ENCODE assay signal across 8 cellular contexts in genomic region chr2:675982-676646, GRCh38. TPM values are rescaled to one million over a fixed set of nuclear protein-coding genes. Genes with fewer than 3 reads are reported as not detected.
DNase-seq lines count a peak whose midpoint lies in the region; ATAC-seq and TF ChIP-seq lines count a peak whose summit lies in the region.

No MANE protein-coding gene starts in this region.

- peak overlapping the region; percentile 90 for H3K27ac Mint-ChIP-seq in Calu3 (ENCODE audit: unreplicated experiment)

- DNase-seq in Calu3 (peak; percentile 52), OCI-M1 (lab: John Stamatoyannopoulos, UW) (peak; percentile 67), body of pancreas (peak in 3 of 4 donors; percentile 45 to 59 (median 59)), iPS-NIHi11 (ENCODE audit: low spot score) (peak; percentile 75), spleen (no peak), DMS53 (lab: John Stamatoyannopoulos, UW) (no peak)

- peaks cover 21% of the 10 kb centered on the region for H3K4me1 ChIP-seq in body of pancreas
- peaks cover 2 to 55% (median 40%) of the 10 kb centered on the region in 6 donors for H3K4me1 ChIP-seq in spleen

- peaks cover 28% of the 10 kb centered on the region for H3K36me3 Mint-ChIP-seq in Calu3 (ENCODE audit: insufficient read depth, unreplicated experiment)

- peak; percentile 24 for ATAC-seq in GM19452 (IDR thresholded peaks at IDR 0.05; ENCODE audit: unreplicated experiment)
- ATAC-seq in HG03457 (IDR thresholded peaks at IDR 0.05; ENCODE audit: unreplicated experiment): peak; percentile 23
- ATAC-seq in body of pancreas: no peak

- peak overlapping the region; percentile 68 to 100 (median 96) for H3K27ac ChIP-seq in body of pancreas
- peak overlapping the region in 7 of 8 donors; percentile 96 to 99 (median 98) for H3K27ac ChIP-seq in spleen

- intact Hi-C loops in Calu3 (cut with micrococcal nuclease; ENCODE audit: unreplicated experiment) (no loop called here), body of pancreas (cut with DNase I) (no loop called here), spleen (cut with DNase I; ENCODE audit: low total_unique reads) (no loop called here)

- TF ChIP-seq CTCF in Calu3 (IDR thresholded peaks at IDR 0.05; ENCODE audit: unreplicated experiment): no peak
- TF ChIP-seq CTCF in body of pancreas (IDR thresholded peaks at IDR 0.05): peak in 3 of 7 experiments; percentile 5 to 29 (median 27)
- peak in 1 of 11 experiments; percentile 16 for TF ChIP-seq CTCF in spleen (IDR thresholded peaks at IDR 0.05 in 8 of 11, conservative IDR thresholded peaks at IDR 0.05 in 3 of 11)

- H3K36me3 ChIP-seq in body of pancreas (replicated peaks in 1 of 2; ENCODE audit: insufficient read depth in 1 of 2, low read depth in 2 of 2): peaks cover 0 to 7% of the 10 kb centered on the region in 2 donors
- peaks cover 0 to 42% (median 19%) of the 10 kb centered on the region in 6 donors for H3K36me3 ChIP-seq in spleen

- CTCF ChIA-PET in Calu3 (lab: Charles Lee): interaction anchor here (1.0 to 1.1 kb wide), 3 partner anchors 9 to 875 kb away, joined by 3 to 6 read pairs (median 3); no protein-coding TSS in a partner anchor

- H3K27me3 Mint-ChIP-seq in Calu3 (ENCODE audit: unreplicated experiment): no peaks in the 10 kb centered on the region

- H3K4me1 Mint-ChIP-seq in Calu3 (ENCODE audit: low read depth, unreplicated experiment): peaks cover 20% of the 10 kb centered on the region

- H3K9me3 ChIP-seq in body of pancreas (no peaks in the 10 kb centered on the region), spleen (no peaks in the 10 kb centered on the region)

- H3K9me3 Mint-ChIP-seq in Calu3 (ENCODE audit: low read depth, unreplicated experiment): peaks cover under 1% of the 10 kb centered on the region

- H3K4me3 ChIP-seq in body of pancreas (peak overlapping the region in 1 of 2 donors; percentile 19), spleen (peak overlapping the region; percentile 45 to 85 (median 60))

- no TSS peak for BruUV-seq in Calu3 (replicated peaks; lab: Mats Ljungman, UMichigan)

- H3K27me3 ChIP-seq in body of pancreas (no peaks in the 10 kb centered on the region), spleen (replicated peaks in 1 of 7) (no peaks in the 10 kb centered on the region)

- peak overlapping the region; percentile 98 for H3K4me3 Mint-ChIP-seq in Calu3 (ENCODE audit: low read depth, unreplicated experiment)

- TF ChIP-seq POLR2A in body of pancreas (IDR thresholded peaks at IDR 0.05) (no peak), spleen (IDR thresholded peaks at IDR 0.05) (no peak)

- WGBS in body of pancreas, 2 donors: 12 to 43% methylated on average over 6 to 21 of the region's 21 CpGs
- WGBS in spleen, 5 donors: 14 to 34% (median 25%) methylated on average over 10 to 21 of the region's 21 CpGs

RNA-seq across cellular contexts. Expression of gene TMEM18, which starts 1.1 kb away (rescaled TPM):
- total RNA-seq in Calu3 (2022): 18.9 and 19.0 TPM in 2 replicates
- total RNA-seq in body of pancreas: 10 to 100 TPM; 10.9 to 13.2 TPM
- total RNA-seq in spleen: 10 to 100 TPM; 20.0 to 28.5 (median 22.2) TPM
- polyA plus RNA-seq in spleen: 10 to 100 TPM; 20.2 to 29.3 (median 23.0) TPM

Comparison
In these comparisons a context has a peak if more than half of its experiments do, and no peak if none do; other contexts are left out.
1. DNase-seq: peak in Calu3 (single experiment), OCI-M1 (single experiment), body of pancreas (3 of 4) and iPS-NIHi11 (single experiment); none in spleen (single experiment) and DMS53 (single experiment).